ENCODE assay signal across 9 cellular contexts in the genomic region with DNA sequence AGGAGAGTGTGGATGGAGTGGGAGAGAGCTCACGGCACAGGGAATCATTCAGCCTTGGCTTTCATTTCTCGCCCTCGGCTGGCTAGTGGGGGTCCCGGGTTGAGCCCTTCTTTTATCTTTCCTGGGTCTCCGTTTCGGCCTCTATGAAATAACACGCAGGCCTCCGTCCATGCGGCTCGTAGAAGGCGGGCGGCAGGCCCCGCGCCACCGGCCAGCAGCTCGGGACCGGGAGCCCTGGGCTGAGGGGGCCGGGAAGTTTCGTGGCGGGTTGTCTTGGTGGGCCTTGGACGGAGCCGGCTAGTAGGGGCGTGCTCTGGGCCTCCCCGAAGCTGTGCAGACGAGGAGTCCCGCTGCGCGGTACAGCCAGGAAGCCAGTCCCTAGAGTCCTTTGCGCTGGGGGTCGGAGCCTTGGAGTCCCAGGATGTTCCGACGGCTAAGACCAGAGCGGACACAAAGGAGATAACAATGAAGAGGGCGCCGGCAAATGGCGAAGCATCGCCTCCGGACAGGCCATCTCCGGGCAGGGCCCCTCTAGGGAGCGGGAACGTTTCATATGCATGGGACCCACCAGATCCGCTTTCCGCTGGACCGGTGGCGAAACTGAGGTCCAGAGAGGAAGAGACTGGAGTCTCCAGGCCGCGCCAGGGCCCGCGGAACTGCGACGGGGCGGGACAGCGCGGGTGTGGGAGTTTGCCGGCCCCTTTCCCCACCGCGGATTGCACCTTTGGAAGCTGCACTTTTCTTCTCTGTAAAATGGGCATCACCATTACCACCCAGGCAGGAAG. TPM values are rescaled to one million over a fixed set of nuclear protein-coding genes. Genes with fewer than 3 reads are reported as not detected.
DNase-seq lines count a peak whose midpoint lies in the region; ATAC-seq and TF ChIP-seq lines count a peak whose summit lies in the region.
"Had no signal": no experiment of that assay in that cellular context is flagged by ENCODE, and none has a peak within 500 bp of the region (broad histone marks: within the 10 kb centered on the region; RNA-seq: fewer than 3 reads in every experiment).

No MANE protein-coding gene starts in this region.

- no peaks in the 10 kb centered on the region for H3K9me3 ChIP-seq in WERI-Rb-1 (ENCODE audit: severe bottlenecking)
- H3K9me3 ChIP-seq in gastrocnemius medialis, result no peaks in the 10 kb centered on the region

- ATAC-seq in gastrocnemius medialis, result no peak
- ATAC-seq in HG02759 (IDR thresholded peaks at IDR 0.05; ENCODE audit: unreplicated experiment), result no peak
- no peak for ATAC-seq in HG02798 (IDR thresholded peaks at IDR 0.05; ENCODE audit: poor library complexity, unreplicated experiment)

- H3K4me3 ChIP-seq in GM12864 (ENCODE audit: low read depth, low read length) (peak overlapping the region; percentile 51), WERI-Rb-1 (ENCODE audit: low read depth, low read length) (peak overlapping the region; percentile 42), gastrocnemius medialis (peak overlapping the region; percentile 26 to 44 (median 34))

- H3K4me3 Mint-ChIP-seq in glutamatergic neuron (ENCODE audit: unreplicated experiment), result peak overlapping the region; percentile 79

- H3K36me3 ChIP-seq in WERI-Rb-1 (no peaks in the 10 kb centered on the region), gastrocnemius medialis (no peaks in the 10 kb centered on the region)

- DNase-seq in GM12864 (ENCODE audit: low read depth) (no peak), WERI-Rb-1 (peak; percentile 37), glutamatergic neuron (no peak), gastrocnemius medialis (no peak), amniotic stem cell (lab: John Stamatoyannopoulos, UW) (no peak)
- DNase-seq in central memory CD4-positive, alpha-beta T cell, result no peak

- no peak for TF ChIP-seq CTCF in GM12864 (IDR thresholded peaks at IDR 0.05; ENCODE audit: low read depth, low read length, missing control alignments)
- no peak for TF ChIP-seq CTCF in WERI-Rb-1 (IDR thresholded peaks at IDR 0.05; ENCODE audit: low read depth, low read length)
- no peak for TF ChIP-seq CTCF in glutamatergic neuron (IDR thresholded peaks at IDR 0.05; ENCODE audit: partially characterized antibody, unreplicated experiment)
- no peak for TF ChIP-seq CTCF in gastrocnemius medialis (IDR thresholded peaks at IDR 0.05 in 4 of 5, conservative IDR thresholded peaks at IDR 0.05 in 1 of 5)

- no peak overlapping the region for H3K27ac ChIP-seq in WERI-Rb-1
- no peak overlapping the region for H3K27ac ChIP-seq in gastrocnemius medialis
- H3K27ac ChIP-seq: VCaP had no signal

- intact Hi-C loops in gastrocnemius medialis (cut with DNase I; ENCODE audit: low total_unique reads), result loop anchor here (2.0 to 5.0 kb wide), 3 partner anchors 293 to 888 kb away; partner anchors contain the start of gene MAP2K5

- peaks cover 20 to 41% of the 10 kb centered on the region in 2 donors for H3K4me1 ChIP-seq in gastrocnemius medialis

- peaks cover 12% of the 10 kb centered on the region for H3K27me3 Mint-ChIP-seq in glutamatergic neuron (ENCODE audit: unreplicated experiment)

- H3K4me1 Mint-ChIP-seq in glutamatergic neuron (ENCODE audit: low read depth, unreplicated experiment), result peaks cover 14% of the 10 kb centered on the region

- H3K9me3 Mint-ChIP-seq in glutamatergic neuron (ENCODE audit: unreplicated experiment), result peaks cover 10% of the 10 kb centered on the region

- H3K36me3 Mint-ChIP-seq in glutamatergic neuron (ENCODE audit: unreplicated experiment), result peaks cover 6% of the 10 kb centered on the region

- H3K27ac Mint-ChIP-seq in glutamatergic neuron (ENCODE audit: unreplicated experiment), result no peak overlapping the region

- in situ Hi-C loops in gastrocnemius medialis (cut with MboI; ENCODE audit: low sequenced_read_pairs in 4 of 4), result loop anchor here (5.0 to 25.0 kb wide), 6 partner anchors 298 to 898 kb away; partner anchors contain the start of genes C15orf61 (in 1 of the 4) and MAP2K5 (in 1 of the 4)

- TF ChIP-seq POLR2A in gastrocnemius medialis (IDR thresholded peaks at IDR 0.05), result no peak

- H3K27me3 ChIP-seq in WERI-Rb-1 (ENCODE audit: insufficient read depth, low read depth, severe bottlenecking) (peaks cover 43% of the 10 kb centered on the region), gastrocnemius medialis (peaks cover 30 to 44% (median 44%) of the 10 kb centered on the region in 3 donors)

RNA-seq across cellular contexts. Expression of gene RNU6-1, which starts 4.3 kb away (rescaled TPM):
- total RNA-seq in glutamatergic neuron (ENCODE audit: unreplicated experiment), result not detected
- not detected for total RNA-seq in gastrocnemius medialis

RNA-seq across cellular contexts. Expression of gene SKOR1, which starts 10.2 kb away (rescaled TPM):
- total RNA-seq in glutamatergic neuron (ENCODE audit: unreplicated experiment) (4.0 TPM), gastrocnemius medialis (1 to 10 TPM in 1 of 4 donors, under 1 TPM in 3; 0.13 to 2.1 (median 0.25) TPM)
